In the genomic region with DNA sequence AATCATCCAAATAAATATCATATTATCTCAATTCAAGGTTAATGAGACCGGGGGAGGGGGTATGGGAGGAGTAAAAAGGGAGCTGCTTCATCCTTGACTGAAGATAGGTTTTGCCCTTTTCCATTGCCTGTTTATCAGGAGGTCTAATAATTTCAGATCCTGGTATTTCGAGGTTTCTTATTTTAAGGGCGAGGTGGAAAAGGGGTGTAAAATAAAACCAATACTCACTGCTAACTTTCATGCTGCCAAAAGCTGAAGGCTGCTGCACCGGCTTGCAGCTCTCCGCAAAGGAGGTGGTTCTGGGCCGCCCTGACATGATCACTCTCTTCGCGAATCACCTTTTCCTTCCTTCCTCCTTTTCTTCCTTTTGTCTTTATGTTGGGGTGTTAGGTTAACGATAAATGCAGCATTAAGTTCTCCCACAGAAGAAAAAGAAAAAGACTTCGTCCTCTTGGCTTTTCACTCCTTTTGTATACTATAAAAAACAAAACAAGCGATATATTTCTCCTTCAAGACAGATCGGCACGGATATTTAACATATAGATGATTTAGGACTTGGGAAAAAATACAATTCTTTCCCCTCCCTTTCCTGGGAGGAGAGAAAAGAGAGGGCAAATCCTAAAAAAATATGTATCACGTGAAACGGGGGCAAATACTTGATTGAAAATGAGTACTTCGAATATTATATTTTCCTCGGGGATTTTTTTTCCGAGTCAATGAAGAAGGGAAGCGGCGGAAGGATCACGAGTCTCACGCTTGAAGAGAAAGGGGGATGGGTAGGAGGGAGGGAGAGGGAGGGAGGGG, we compare ENCODE assay signal across 8 cellular contexts. TPM values are rescaled to one million over a fixed set of nuclear protein-coding genes. Genes with fewer than 3 reads are reported as not detected.
DNase-seq lines count a peak whose midpoint lies in the region; ATAC-seq and TF ChIP-seq lines count a peak whose summit lies in the region.

No MANE protein-coding gene starts in this region.

- H3K27ac ChIP-seq in psoas muscle = peak overlapping the region; percentile 100

- WGBS in psoas muscle, 3 donors = 0 to 1% (median 0%) methylated on average over 22 of the region's 22 CpGs

- H3K9me3 Mint-ChIP-seq in activated CD4-positive, alpha-beta T cell treated with anti-CD3 and anti-CD28 coated beads, Interleukin-2, amount 10 ng/mL, durations not matched to agents 7 days and 5 days = peaks cover 3% of the 10 kb centered on the region

- POLR2A ChIA-PET in activated CD4-positive, alpha-beta T cell treated with anti-CD3 and anti-CD28 coated beads, Interleukin-2, amount 10 ng/mL, durations not matched to agents 7 days and 5 days (lab: Charles Lee) = interaction anchor here (0.5 to 1.0 kb wide), 3 partner anchors 54 to 271 kb away, joined by 3 to 11 read pairs (median 4); no protein-coding TSS in a partner anchor

- H3K9me3 ChIP-seq in psoas muscle = no peaks in the 10 kb centered on the region

- H3K27me3 Mint-ChIP-seq in activated CD4-positive, alpha-beta T cell treated with anti-CD3 and anti-CD28 coated beads, Interleukin-2, amount 10 ng/mL, durations not matched to agents 7 days and 5 days = no peaks in the 10 kb centered on the region

- intact Hi-C loops in psoas muscle (cut with DNase I) = loop anchor here (5.0 to 10.0 kb wide), 2 partner anchors 89 to 199 kb away; no protein-coding TSS in a partner anchor

- H3K4me3 ChIP-seq in fibroblast of villous mesenchyme (ENCODE audit: low read depth, low read length) (peak overlapping the region; percentile 90), psoas muscle (peak overlapping the region; percentile 96)

- no peak for ATAC-seq in psoas muscle
- no peak for ATAC-seq in GM18867 (IDR thresholded peaks at IDR 0.05; ENCODE audit: unreplicated experiment)

- no peaks in the 10 kb centered on the region for H3K27me3 ChIP-seq in psoas muscle (ENCODE audit: insufficient read depth in 3 of 3, low read length in 2 of 3)

- peaks cover 17% of the 10 kb centered on the region for H3K36me3 Mint-ChIP-seq in activated CD4-positive, alpha-beta T cell treated with anti-CD3 and anti-CD28 coated beads, Interleukin-2, amount 10 ng/mL, durations not matched to agents 7 days and 5 days (ENCODE audit: low read depth)

- TF ChIP-seq CTCF in fibroblast of villous mesenchyme (IDR thresholded peaks at IDR 0.05; ENCODE audit: insufficient read depth, low read depth, low read length) (no peak), psoas muscle (IDR thresholded peaks at IDR 0.05) (no peak)

- no peak overlapping the region for H3K4me3 Mint-ChIP-seq in activated CD4-positive, alpha-beta T cell treated with anti-CD3 and anti-CD28 coated beads, Interleukin-2, amount 10 ng/mL, durations not matched to agents 7 days and 5 days

- DNase-seq in DMS153 treated with DMSO at 0.1 percent for 48 hours (lab: John Stamatoyannopoulos, UW; ENCODE audit: unreplicated experiment) = peak; percentile 61
- DNase-seq in DMS153 (lab: John Stamatoyannopoulos, UW) = no peak
- DNase-seq in Kasumi-1 (lab: John Stamatoyannopoulos, UW) = peak; percentile 39 to 50
- peak; percentile 24 for DNase-seq in activated CD4-positive, alpha-beta T cell treated with anti-CD3 and anti-CD28 coated beads, Interleukin-2, amount 10 ng/mL, durations not matched to agents 7 days and 5 days
- DNase-seq in fibroblast of villous mesenchyme (ENCODE audit: low read depth) = peak; percentile 92
- DNase-seq in psoas muscle = no peak
- DNase-seq in NCI-H2227 treated with DMSO at 0.1 percent for 48 hours (lab: John Stamatoyannopoulos, UW) = no peak

- peaks cover 28% of the 10 kb centered on the region for H3K4me1 Mint-ChIP-seq in activated CD4-positive, alpha-beta T cell treated with anti-CD3 and anti-CD28 coated beads, Interleukin-2, amount 10 ng/mL, durations not matched to agents 7 days and 5 days

- CTCF ChIA-PET in activated CD4-positive, alpha-beta T cell treated with anti-CD3 and anti-CD28 coated beads, Interleukin-2, amount 10 ng/mL, durations not matched to agents 7 days and 5 days (lab: Charles Lee) = no interaction called here

- no peak overlapping the region for H3K27ac Mint-ChIP-seq in activated CD4-positive, alpha-beta T cell treated with anti-CD3 and anti-CD28 coated beads, Interleukin-2, amount 10 ng/mL, durations not matched to agents 7 days and 5 days

- peaks cover 0 to under 1% of the 10 kb centered on the region in 2 donors for H3K36me3 ChIP-seq in psoas muscle (ENCODE audit: insufficient read depth in 1 of 2, low read depth in 1 of 2)

- peaks cover 30% of the 10 kb centered on the region for H3K4me1 ChIP-seq in psoas muscle

RNA-seq across cellular contexts. Expression of gene GSK3B, which starts 0.9 kb away (rescaled TPM):
- 10 to 100 TPM; 38.3 to 39.5 TPM for total RNA-seq in activated CD4-positive, alpha-beta T cell treated with anti-CD3 and anti-CD28 coated beads, Interleukin-2, amount 10 ng/mL, durations not matched to agents 7 days and 5 days
- total RNA-seq in fibroblast of villous mesenchyme = 83.8 and 94.1 TPM in 2 replicates
- 10 to 100 TPM; 33.4 to 43.2 (median 37.8) TPM for total RNA-seq in psoas muscle
- 10 to 100 TPM in 2 of 3 donors, 1 to 10 TPM in 1; 9.1 to 40.5 (median 20.1) TPM for polyA plus RNA-seq in psoas muscle

Comparison
In these comparisons a context has a peak if more than half of its experiments do, and no peak if none do; other contexts are left out.
1. DNase-seq: peak in DMS153 treated with DMSO at 0.1 percent for 48 hours (single experiment), Kasumi-1 (2 of 2), activated CD4-positive, alpha-beta T cell treated with anti-CD3 and anti-CD28 coated beads, Interleukin-2, amount 10 ng/mL, durations not matched to agents 7 days and 5 days (single experiment) and fibroblast of villous mesenchyme (single experiment); none in DMS153 (single experiment), psoas muscle (0 of 2) and NCI-H2227 treated with DMSO at 0.1 percent for 48 hours (single experiment).